ENCODE assay signal across 8 cellular contexts in genomic region chr7:26153246-26153822, GRCh38. TPM values are rescaled to one million over a fixed set of nuclear protein-coding genes. Genes with fewer than 3 reads are reported as not detected.
DNase-seq lines count a peak whose midpoint lies in the region; ATAC-seq and TF ChIP-seq lines count a peak whose summit lies in the region.

No MANE protein-coding gene starts in this region.

- H3K36me3 Mint-ChIP-seq in activated naive CD8-positive, alpha-beta T cell treated with anti-CD3 and anti-CD28 coated beads, Interleukin-2, amount 50 U/mL, for 24 hours (ENCODE audit: low read depth) = peaks cover 28% of the 10 kb centered on the region

- H4K8ac ChIP-seq in mesenchymal stem cell (ENCODE audit: low read length) = peak overlapping the region; percentile 79

- H3K4me3 ChIP-seq in AG04449 (ENCODE audit: low read depth, low read length) (peak overlapping the region; percentile 40), HUES48 (ENCODE audit: low read depth, low read length) (peak overlapping the region; percentile 90), mesenchymal stem cell (ENCODE audit: insufficient read depth in 1 of 2, low read depth in 1 of 2, low read length in 2 of 2) (peak overlapping the region in 1 of 2 experiments; percentile 92)

- peak overlapping the region; percentile 89 for H3K9ac ChIP-seq in HUES48 (ENCODE audit: low read depth, low read length)
- no peak overlapping the region for H3K9ac ChIP-seq in mesenchymal stem cell (ENCODE audit: low read length)

- H3K27me3 ChIP-seq in HUES48 (ENCODE audit: control insufficient read depth, insufficient read depth, low read length) (peaks cover 6% of the 10 kb centered on the region; the same call in 1 of the 2 replicates), mesenchymal stem cell (ENCODE audit: control insufficient read depth in 1 of 2, insufficient read depth in 1 of 2, low read length in 2 of 2) (peaks cover 0 to 46% of the 10 kb centered on the region in 2 experiments)

- no peak overlapping the region for H2BK5ac ChIP-seq in mesenchymal stem cell (ENCODE audit: low read depth, low read length, poor library complexity, severe bottlenecking)

- H3K4me3 Mint-ChIP-seq in activated naive CD8-positive, alpha-beta T cell treated with anti-CD3 and anti-CD28 coated beads, Interleukin-2, amount 50 U/mL, for 24 hours = peak overlapping the region; percentile 97

- H2BK12ac ChIP-seq in mesenchymal stem cell (ENCODE audit: low read length in 2 of 2) = peak overlapping the region; percentile 19 to 25

- no peaks in the 10 kb centered on the region for H3K9me3 Mint-ChIP-seq in activated naive CD8-positive, alpha-beta T cell treated with anti-CD3 and anti-CD28 coated beads, Interleukin-2, amount 50 U/mL, for 24 hours

- no peak overlapping the region for H2BK120ac ChIP-seq in mesenchymal stem cell (ENCODE audit: low read depth, low read length)

- H2AK5ac ChIP-seq in mesenchymal stem cell (ENCODE audit: low read length, severe bottlenecking) = peak overlapping the region; percentile 54

- TF ChIP-seq CTCF in AG04449 (IDR thresholded peaks at IDR 0.05; ENCODE audit: insufficient read depth, low read length, missing control alignments) = no peak

- ATAC-seq in activated naive CD8-positive, alpha-beta T cell treated with anti-CD3 and anti-CD28 coated beads, Interleukin-2, amount 50 U/mL, for 24 hours = peak; percentile 60
- ATAC-seq in GM18861 (IDR thresholded peaks at IDR 0.05; ENCODE audit: unreplicated experiment) = no peak
- no peak for ATAC-seq in HG02623 (IDR thresholded peaks at IDR 0.05; ENCODE audit: unreplicated experiment)

- peak overlapping the region in 1 of 2 experiments; percentile 50 for H3K4ac ChIP-seq in mesenchymal stem cell (ENCODE audit: low read depth in 1 of 2, low read length in 2 of 2)

- H3K14ac ChIP-seq in mesenchymal stem cell (ENCODE audit: low read length in 2 of 2) = peak overlapping the region in 1 of 2 experiments; percentile 69

- no peak overlapping the region for H3K23ac ChIP-seq in mesenchymal stem cell (ENCODE audit: low read length in 2 of 2)

- no peaks in the 10 kb centered on the region for H3K27me3 Mint-ChIP-seq in activated naive CD8-positive, alpha-beta T cell treated with anti-CD3 and anti-CD28 coated beads, Interleukin-2, amount 50 U/mL, for 24 hours

- CTCF ChIA-PET in AG04449 (lab: Yijun Ruan, JAX) = interaction anchor here (0.7 to 2.0 kb wide), 2 partner anchors 19 to 45 kb away, joined by 3 to 8 read pairs; no protein-coding TSS in a partner anchor

- peak overlapping the region in 1 of 2 experiments; percentile 42 for H3K18ac ChIP-seq in mesenchymal stem cell (ENCODE audit: low read depth in 1 of 2, low read length in 2 of 2)

- POLR2A ChIA-PET in AG04449 (lab: Yijun Ruan, JAX) = no interaction called here

- no peak overlapping the region for H2BK15ac ChIP-seq in mesenchymal stem cell (ENCODE audit: low read depth, poor library complexity, severe bottlenecking)

- H3K4me1 ChIP-seq in HUES48 (ENCODE audit: control insufficient read depth, insufficient read depth, low read length) = peaks cover 34% of the 10 kb centered on the region
- H3K4me1 ChIP-seq in mesenchymal stem cell (ENCODE audit: control insufficient read depth, insufficient read depth, low read depth, low read length) = peaks cover 34% of the 10 kb centered on the region

- DNase-seq in AG04449 (ENCODE audit: low read depth, low spot score) = no peak
- DNase-seq in activated naive CD8-positive, alpha-beta T cell treated with anti-CD3 and anti-CD28 coated beads, Interleukin-2, amount 50 U/mL, for 24 hours = peak; percentile 27
- peak; percentile 29 for DNase-seq in mesenchymal stem cell
- no peak for DNase-seq in NCI-H524 treated with DMSO at 0.1 percent for 48 hours (lab: John Stamatoyannopoulos, UW)
- no peak for DNase-seq in NCI-H128 (lab: John Stamatoyannopoulos, UW; ENCODE audit: unreplicated experiment)

- H3K79me1 ChIP-seq in mesenchymal stem cell (replicated peaks; ENCODE audit: low read length, poor library complexity, severe bottlenecking) = peaks cover 3% of the 10 kb centered on the region

- peaks cover 65% of the 10 kb centered on the region for H3K4me1 Mint-ChIP-seq in activated naive CD8-positive, alpha-beta T cell treated with anti-CD3 and anti-CD28 coated beads, Interleukin-2, amount 50 U/mL, for 24 hours

- 19% methylated on average over 18 of the region's 18 CpGs for WGBS in mesenchymal stem cell

- H2AFZ ChIP-seq in mesenchymal stem cell (ENCODE audit: low read depth, low read length) = no peak overlapping the region

- H3K9me3 ChIP-seq in HUES48 (ENCODE audit: control insufficient read depth, insufficient read depth, low read length) = no peaks in the 10 kb centered on the region
- H3K9me3 ChIP-seq in mesenchymal stem cell (ENCODE audit: control insufficient read depth, low read length) = peaks cover 4% of the 10 kb centered on the region

- H3K36me3 ChIP-seq in HUES48 (ENCODE audit: control insufficient read depth, insufficient read depth, low read length) (no peaks in the 10 kb centered on the region), mesenchymal stem cell (ENCODE audit: control insufficient read depth in 1 of 2, insufficient read depth in 2 of 2, low read depth in 1 of 2, low read length in 2 of 2) (no peaks in the 10 kb centered on the region)

- peak overlapping the region; percentile 59 for H4K91ac ChIP-seq in mesenchymal stem cell (ENCODE audit: low read length)

- H3K4me2 ChIP-seq in mesenchymal stem cell (ENCODE audit: low read length, poor library complexity, severe bottlenecking) = peak overlapping the region; percentile 81

- peak overlapping the region; percentile 99 for H3K27ac Mint-ChIP-seq in activated naive CD8-positive, alpha-beta T cell treated with anti-CD3 and anti-CD28 coated beads, Interleukin-2, amount 50 U/mL, for 24 hours

- H3K27ac ChIP-seq in HUES48 (ENCODE audit: low read depth, low read length) = peak overlapping the region; percentile 97
- peak overlapping the region; percentile 66 for H3K27ac ChIP-seq in mesenchymal stem cell (ENCODE audit: low read length, poor library complexity, severe bottlenecking)

RNA-seq across cellular contexts. Expression of gene NFE2L3, which starts 1.3 kb away (rescaled TPM):
- polyA plus RNA-seq in mesenchymal stem cell (2013, experiment 1 of 2) = 17.7 TPM
- 17.2 TPM for polyA plus RNA-seq in mesenchymal stem cell (2013, experiment 2 of 2)

RNA-seq across cellular contexts. Expression of gene HNRNPA2B1, which starts 47.2 kb away (rescaled TPM):
- polyA plus RNA-seq in mesenchymal stem cell (2013, experiment 1 of 2) = 309 TPM
- polyA plus RNA-seq in mesenchymal stem cell (2013, experiment 2 of 2) = 309 TPM

RNA-seq across cellular contexts. Expression of gene CBX3, which starts 48.2 kb away (rescaled TPM):
- polyA plus RNA-seq in mesenchymal stem cell (2013, experiment 1 of 2) = 144 TPM
- 150 TPM for polyA plus RNA-seq in mesenchymal stem cell (2013, experiment 2 of 2)

Comparison
In these comparisons a context has a peak if more than half of its experiments do, and no peak if none do; other contexts are left out.
1. DNase-seq: peak in activated naive CD8-positive, alpha-beta T cell treated with anti-CD3 and anti-CD28 coated beads, Interleukin-2, amount 50 U/mL, for 24 hours (single experiment) and mesenchymal stem cell (single experiment); none in AG04449 (single experiment), NCI-H524 treated with DMSO at 0.1 percent for 48 hours (single experiment) and NCI-H128 (single experiment).